In genomic region chr1:204702552-204703270, GRCh38 we compare ENCODE assay signal across 23 cellular contexts. TPM values are rescaled to one million over a fixed set of nuclear protein-coding genes. Genes with fewer than 3 reads are reported as not detected.
A peak's percentile ranks its signal among the peaks of the same experiment; 100 is the strongest.
DNase-seq lines count a peak whose midpoint lies in the region; ATAC-seq, FAIRE-seq and TF ChIP-seq lines count a peak whose summit lies in the region.
"Had no signal": no experiment of that assay in that cellular context is flagged by ENCODE, and none has a peak within 500 bp of the region (broad histone marks: within the 10 kb centered on the region; RNA-seq: fewer than 3 reads in every experiment).

No MANE protein-coding gene starts in this region.

- H3K9ac ChIP-seq in BLaER1 (no peak overlapping the region), K562 (ENCODE audit: insufficient read depth in 1 of 2, low read depth in 2 of 2, low read length in 2 of 2) (peak overlapping the region in 1 of 2 experiments; percentile 13; a peak in 1 of 4 replicates), muscle layer of colon (ENCODE audit: low read length) (no peak overlapping the region)

- POLR2A ChIA-PET in K562 (lab: Yijun Ruan, JAX): interaction anchor here (0.8 to 1.3 kb wide), 4 partner anchors 10 to 187 kb away, joined by 3 to 7 read pairs (median 3); no protein-coding TSS in a partner anchor

- H3K4me1 ChIP-seq in BLaER1 (peaks cover 71% of the 10 kb centered on the region), K562 (replicated peaks in 1 of 2; ENCODE audit: control insufficient read depth in 2 of 2, insufficient read depth in 2 of 2, low read length in 2 of 2) (peaks cover 23 to 49% of the 10 kb centered on the region in 2 experiments), muscle layer of colon (ENCODE audit: insufficient read depth, low read length) (peaks cover 56% of the 10 kb centered on the region), sigmoid colon (peaks cover 0 to 31% (median 26%) of the 10 kb centered on the region in 4 donors)

- H2AFZ ChIP-seq in K562 (ENCODE audit: low read depth, low read length): peak overlapping the region; percentile 10; the same call in 1 of the 2 replicates

- no peak for TF ChIP-seq CTCF in K562 (IDR thresholded peaks at IDR 0.05 in 2 of 3, conservative IDR thresholded peaks at IDR 0.05 in 1 of 3; ENCODE audit: insufficient read depth in 2 of 3, low read depth in 1 of 3, low read length in 3 of 3)
- no peak for TF ChIP-seq CTCF in sigmoid colon (IDR thresholded peaks at IDR 0.05)

- no peak for FAIRE-seq in K562 (lab: Jason Lieb, UNC)
- FAIRE-seq: G401.6, GM12891 had no signal

- intact Hi-C loops in K562 (cut with micrococcal nuclease) (no loop called here), sigmoid colon (cut with DNase I) (no loop called here)

- no peaks in the 10 kb centered on the region for H3K9me3 ChIP-seq in BLaER1
- no peaks in the 10 kb centered on the region for H3K9me3 ChIP-seq in K562 (replicated peaks; ENCODE audit: control insufficient read depth, insufficient read depth, low read depth, low read length)
- H3K9me3 ChIP-seq in muscle layer of colon (ENCODE audit: low read length): no peaks in the 10 kb centered on the region
- no peaks in the 10 kb centered on the region for H3K9me3 ChIP-seq in sigmoid colon

- H3K4me2 ChIP-seq in BLaER1 (peak overlapping the region; percentile 93), K562 (ENCODE audit: insufficient read depth, low read length) (no peak overlapping the region)

- H3K9me1 ChIP-seq in K562 (ENCODE audit: control insufficient read depth, insufficient read depth, low read length): no peaks in the 10 kb centered on the region

- H3K27me3 ChIP-seq in BLaER1 (no peaks in the 10 kb centered on the region), K562 (ENCODE audit: control insufficient read depth in 2 of 2, insufficient read depth in 2 of 2, low read length in 2 of 2) (no peaks in the 10 kb centered on the region), muscle layer of colon (ENCODE audit: control insufficient read depth in 1 of 2, insufficient read depth in 2 of 2, low read length in 2 of 2) (no peaks in the 10 kb centered on the region), sigmoid colon (no peaks in the 10 kb centered on the region)

- DNase-seq in K562 (ENCODE audit: extremely low read depth in 1 of 4, low spot score in 3 of 4) (no peak), sigmoid colon (no peak), ureter (ENCODE audit: low spot score) (no peak), HCEC 1CT (no peak), UCSD-AML1 (lab: John Stamatoyannopoulos, UW; ENCODE audit: unreplicated experiment) (no peak)
- DNase-seq: 8988T; CD4-positive, CD25-positive, alpha-beta regulatory T cell; CD8-positive, alpha-beta memory T cell; COR-L47; DMS 273 treated with DMSO at 0.1 percent for 48 hours; DMS53; DND-41; EL; GOT3; H7 had no signal

- H3K27ac ChIP-seq in BLaER1: peak overlapping the region; percentile 33
- no peak overlapping the region; the same call in 2 of the 3 replicates for H3K27ac ChIP-seq in K562 (ENCODE audit: extremely low read depth, low read depth, low read length)
- H3K27ac ChIP-seq in muscle layer of colon (ENCODE audit: low read depth, low read length): peak overlapping the region; percentile 81
- H3K27ac ChIP-seq in sigmoid colon: peak overlapping the region; percentile 32 to 77 (median 68)

- no peaks in the 10 kb centered on the region for H3K79me2 ChIP-seq in K562 (ENCODE audit: control insufficient read depth, insufficient read depth, low read length)

- no peak for ATAC-seq in K562
- ATAC-seq in GM19023 (IDR thresholded peaks at IDR 0.05; ENCODE audit: unreplicated experiment): no peak

- H4K20me1 ChIP-seq in BLaER1 (no peaks in the 10 kb centered on the region), K562 (replicated peaks; ENCODE audit: control insufficient read depth, insufficient read depth, low read length) (no peaks in the 10 kb centered on the region)

- TF ChIP-seq POLR2A in K562 (conservative IDR thresholded peaks at IDR 0.05): no peak
- TF ChIP-seq POLR2A in sigmoid colon (IDR thresholded peaks at IDR 0.05): no peak

- H3K36me3 ChIP-seq in BLaER1: no peaks in the 10 kb centered on the region
- H3K36me3 ChIP-seq in K562 (ENCODE audit: control insufficient read depth, insufficient read depth, low read length): no peaks in the 10 kb centered on the region
- H3K36me3 ChIP-seq in muscle layer of colon (ENCODE audit: insufficient read depth, low read length): no peaks in the 10 kb centered on the region
- no peaks in the 10 kb centered on the region for H3K36me3 ChIP-seq in sigmoid colon

- TF ChIP-seq RAD21 in K562 (CRISPR knock-in tag; conservative IDR thresholded peaks at IDR 0.05 in 1 of 2, IDR thresholded peaks at IDR 0.05 in 1 of 2): no peak

- CTCF ChIA-PET in K562 (lab: Yijun Ruan, JAX; ENCODE audit: low intra/inter-chr PET ratio): no interaction called here

- WGBS in K562 (ENCODE audit: insufficient coverage, low coverage, missing lambda C conversion rate): 57% methylated on average over 8 of the region's 8 CpGs
- WGBS in sigmoid colon, 2 donors: 63 to 68% methylated on average over 8 of the region's 8 CpGs

- in situ Hi-C loops in K562 (cut with MboI): no loop called here

- H3K4me3 ChIP-seq in BLaER1 (no peak overlapping the region), K562 (no peak overlapping the region), muscle layer of colon (ENCODE audit: low read depth in 1 of 2, low read length in 2 of 2) (no peak overlapping the region), sigmoid colon (no peak overlapping the region)

- no peak for TF ChIP-seq EP300 in K562 (IDR thresholded peaks at IDR 0.05; ENCODE audit: low read length)
- no peak for TF ChIP-seq EP300 in sigmoid colon (IDR thresholded peaks at IDR 0.05)

- BruUV-seq in K562 (replicated peaks; lab: Mats Ljungman, UMichigan): no TSS peak

TF ChIP-seq in K562, 482 proteins besides CTCF, POLR2A, EP300 and RAD21:
- TF ChIP-seq ATF3 (IDR thresholded peaks at IDR 0.05) (0 out of 2 replicates have a peak, but pooled peaks have one; percentile 38), ATF3 (CRISPR knock-in tag; conservative IDR thresholded peaks at IDR 0.05) (no peak), PRDM10 (IDR thresholded peaks at IDR 0.05; ENCODE audit: partially characterized antibody) (peak; percentile 75), NFIC (IDR thresholded peaks at IDR 0.05) (no peak)
TF ChIP-seq in K562: peak in this region for 2.

RNA-seq across cellular contexts. Expression of gene LRRN2, which starts 17.2 kb away (rescaled TPM):
- total RNA-seq in K562 (2011; cell fraction: chromatin; rRNA removed; ENCODE audit: low replicate concordance): 0.09 TPM in 1 of 2 replicates, not detected in the other
- total RNA-seq in K562 (2011; cell fraction: nucleolus; rRNA removed): 0.17 TPM in 1 of 2 replicates, not detected in the other
- not detected in 2 replicates for total RNA-seq in K562 (2011; cell fraction: nucleoplasm; rRNA removed)
- total RNA-seq in K562 (2014; rRNA removed): 0.05 TPM in 1 of 2 replicates, not detected in the other
- total RNA-seq in K562 (2014; rRNA removed; fragmentation: Illumina TruSeq; extraction: Trizol): not detected in 2 replicates
- not detected in 2 replicates for total RNA-seq in K562 (2015; rRNA removed; fragmentation: Illumina TruSeq; extraction: Trizol)
- total RNA-seq in K562 (2021): not detected in 2 replicates
- not detected in 2 replicates for polyA plus RNA-seq in K562 (2011; rRNA removed)
- 0.36 TPM in 1 of 2 replicates, not detected in the other for polyA plus RNA-seq in K562 (2011; cell fraction: cytosol; rRNA removed)
- not detected in 2 replicates for polyA plus RNA-seq in K562 (2011; cell fraction: nucleus; rRNA removed)
- 0.03 and 0.08 TPM in 2 replicates for polyA plus RNA-seq in K562 (2012)
- polyA plus RNA-seq in K562 (2014; fragmentation: Illumina TruSeq; extraction: Trizol): 0.06 TPM in 1 of 2 replicates, not detected in the other
- not detected for polyA plus RNA-seq in K562 (2014; fragmentation: Nextera tagmentation; extraction: Ambion mirVana)
- polyA plus RNA-seq in K562 (2014; rRNA removed): not detected in 2 replicates
- polyA minus RNA-seq in K562 (2011; rRNA and poly(A)+ RNA removed): not detected in 2 replicates
- not detected in 2 replicates for polyA minus RNA-seq in K562 (2011; cell fraction: cytosol; rRNA and poly(A)+ RNA removed)
- polyA minus RNA-seq in K562 (2011; cell fraction: nucleus; rRNA and poly(A)+ RNA removed): not detected in 2 replicates
- 10 to 100 TPM in 1 of 4 donors, 1 to 10 TPM in 3; 4.9 to 14.7 (median 6.7) TPM for total RNA-seq in sigmoid colon
- polyA plus RNA-seq in sigmoid colon: 1 to 10 TPM; 2.5 to 3.6 (median 3.5) TPM
- total RNA-seq in ureter: 2.1 TPM
- total RNA-seq: A673; CD4-positive, CD25-positive, alpha-beta regulatory T cell; CD8-positive, alpha-beta memory T cell; HT-29 had no signal
- polyA plus RNA-seq: AG04450; CD8-positive, alpha-beta memory T cell had no signal
